In the genomic region with DNA sequence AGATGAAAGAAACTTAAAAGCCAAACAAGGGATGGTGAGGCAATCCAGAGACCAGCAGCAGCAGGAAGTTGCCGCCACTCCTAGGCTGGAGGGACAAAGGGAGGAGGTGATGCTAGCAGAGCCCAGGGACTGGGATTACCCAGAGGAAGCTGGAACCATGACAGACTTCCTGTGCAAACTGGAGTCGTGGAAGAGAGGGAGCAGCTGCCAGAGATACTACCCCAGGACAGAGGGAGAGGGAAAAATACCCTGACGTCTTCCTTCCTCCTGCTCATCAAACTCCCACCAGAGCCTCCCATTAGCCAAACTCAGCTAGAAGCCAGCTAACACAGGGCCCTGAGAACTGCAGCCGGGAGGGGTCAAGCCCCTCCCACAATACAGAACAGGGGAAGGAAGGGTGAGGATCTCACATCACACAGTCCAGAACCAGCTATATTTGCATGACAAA, we compare ENCODE assay signal across 10 cellular contexts.
DNase-seq lines count a peak whose midpoint lies in the region; ATAC-seq and TF ChIP-seq lines count a peak whose summit lies in the region.
"Had no signal": no experiment of that assay in that cellular context is flagged by ENCODE, and none has a peak within 500 bp of the region (broad histone marks: within the 10 kb centered on the region; RNA-seq: fewer than 3 reads in every experiment).

No MANE protein-coding gene starts in this region.

- peaks cover 4 to 9% of the 10 kb centered on the region in 2 donors for H3K4me1 ChIP-seq in lung (ENCODE audit: control insufficient read depth in 2 of 2, insufficient read depth in 2 of 2, low read length in 2 of 2)

- H3K27ac ChIP-seq in HL-60 (replicated peaks): no peak overlapping the region
- peak overlapping the region in 1 of 2 donors; percentile 49 for H3K27ac ChIP-seq in lung (ENCODE audit: low read depth in 1 of 2, low read length in 1 of 2)

- H3K4me3 ChIP-seq in HL-60 (replicated peaks; ENCODE audit: insufficient read depth, low read length): no peak overlapping the region
- H3K4me3 ChIP-seq in lung: no peak overlapping the region

- TF ChIP-seq CTCF in HL-60 (IDR thresholded peaks at IDR 0.05; ENCODE audit: insufficient read depth, low read length): no peak
- TF ChIP-seq CTCF in lung (IDR thresholded peaks at IDR 0.05; ENCODE audit: control extremely low read depth, extremely low read depth): no peak

- H3K27me3 ChIP-seq in HL-60 (ENCODE audit: insufficient read depth, poor library complexity, severe bottlenecking) (no peaks in the 10 kb centered on the region), lung (ENCODE audit: control insufficient read depth, insufficient read depth) (no peaks in the 10 kb centered on the region)

- H3K36me3 ChIP-seq in lung (ENCODE audit: control insufficient read depth in 2 of 2, insufficient read depth in 2 of 2, low read length in 2 of 2): no peaks in the 10 kb centered on the region

- peak; percentile 30 for DNase-seq in AG08395 (ENCODE audit: low spot score)
- peak; percentile 17 to 51 for DNase-seq in HL-60 (ENCODE audit: low read depth in 1 of 2, low spot score in 1 of 2)
- peak; percentile 62 for DNase-seq in dermis blood vessel endothelial cell
- DNase-seq in lung (ENCODE audit: low spot score): peak; percentile 39
- no peak for DNase-seq in activated CD4-positive, CD25-positive, alpha-beta regulatory T cell (lab: John Stamatoyannopoulos, UW)
- no peak for DNase-seq in activated naive CD4-positive, alpha-beta T cell (lab: John Stamatoyannopoulos, UW)
- no peak for DNase-seq in activated gamma-delta T cell (lab: John Stamatoyannopoulos, UW)
- no peak for DNase-seq in activated naive CD4-positive, alpha-beta T cell treated with Interleukin-2 at 50 U/mL for 16 hours
- DNase-seq: activated CD8-positive, alpha-beta memory T cell treated with anti-CD3 and anti-CD28 coated beads, Interleukin-2, amount 50 U/mL, for 48 hours; CD4-positive, CD25-positive, alpha-beta regulatory T cell had no signal

- ATAC-seq in lung (ENCODE audit: insufficient read depth, low FRiP score): peak; percentile 72

- no peaks in the 10 kb centered on the region for H3K9me3 ChIP-seq in lung (ENCODE audit: control insufficient read depth in 2 of 2, insufficient read depth in 1 of 2, low read length in 1 of 2)

- 15 to 23% methylated on average over 4 of the region's 4 CpGs for WGBS in lung, 2 donors

Comparison
In these comparisons a context has a peak if more than half of its experiments do, and no peak if none do; other contexts are left out.
1. DNase-seq: peak in AG08395 (single experiment), HL-60 (2 of 2), dermis blood vessel endothelial cell (single experiment) and lung (single experiment); none in activated CD4-positive, CD25-positive, alpha-beta regulatory T cell (0 of 4), activated naive CD4-positive, alpha-beta T cell (0 of 4), activated gamma-delta T cell (single experiment) and activated naive CD4-positive, alpha-beta T cell treated with Interleukin-2 at 50 U/mL for 16 hours (single experiment).